Comparison of ENCODE assay signal across 8 cellular contexts in the genomic region with DNA sequence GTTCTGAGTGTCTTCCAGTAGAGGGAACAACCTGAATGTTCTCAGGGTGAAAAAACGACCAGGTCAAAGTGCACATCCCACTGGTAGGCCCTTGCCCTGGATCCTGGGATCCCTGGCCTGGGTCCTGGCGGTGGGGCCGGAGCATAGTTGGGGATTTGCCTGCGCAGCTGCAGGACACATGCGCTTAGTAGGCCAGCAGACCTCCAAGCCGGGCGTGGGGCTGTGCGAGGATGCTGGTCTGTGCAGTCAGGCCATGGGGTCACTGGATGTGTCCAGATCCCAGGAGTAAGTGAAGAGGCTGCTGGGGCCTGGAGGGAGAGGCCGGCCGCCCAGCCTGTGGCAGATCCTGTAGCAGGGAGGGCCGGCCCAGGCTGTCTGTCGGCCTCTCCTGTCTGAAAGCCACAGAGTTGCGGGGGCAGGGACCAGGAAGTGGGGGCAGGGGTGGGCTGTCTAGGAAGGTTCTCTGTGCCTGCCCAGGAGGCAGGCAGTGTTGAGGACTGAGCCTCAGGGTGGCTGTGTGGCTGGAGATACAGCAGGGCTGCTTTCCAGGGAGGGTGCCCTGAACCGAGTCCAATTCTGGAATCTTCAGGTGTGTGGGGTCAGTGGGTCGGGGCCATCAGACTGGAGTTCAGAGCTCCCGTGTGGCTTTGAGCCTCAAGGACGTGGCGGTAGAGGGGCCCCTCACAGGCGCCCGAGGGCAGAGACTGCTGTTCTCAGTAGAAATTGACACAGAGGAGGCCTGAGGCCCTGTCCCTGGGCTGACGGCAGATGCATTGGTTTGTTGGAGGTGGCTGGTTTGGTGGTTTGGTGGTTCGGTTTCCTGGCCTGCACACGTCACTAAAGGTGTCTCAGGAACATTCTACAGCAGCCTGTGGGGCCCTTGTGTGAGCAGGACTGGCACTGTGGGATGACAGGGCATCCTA. TPM values are rescaled to one million over a fixed set of nuclear protein-coding genes. Genes with fewer than 3 reads are reported as not detected.
A peak's percentile ranks its signal among the peaks of the same experiment; 100 is the strongest.
DNase-seq lines count a peak whose midpoint lies in the region; ATAC-seq and TF ChIP-seq lines count a peak whose summit lies in the region.

No MANE protein-coding gene starts in this region.

- ATAC-seq in left lobe of liver (peak; percentile 36), GM19035 (IDR thresholded peaks at IDR 0.05; ENCODE audit: unreplicated experiment) (no peak), HG02970 (IDR thresholded peaks at IDR 0.05; ENCODE audit: low FRiP score, unreplicated experiment) (no peak)
- peak; percentile 91 for ATAC-seq in stimulated activated effector memory CD8-positive, alpha-beta T cell treated with anti-CD3 and anti-CD28 coated beads, Interleukin-12 subunit alpha, Interleukin-12 subunit beta, amount 100 ng/mL, for 72 hours

- no peaks in the 10 kb centered on the region for H3K9me3 ChIP-seq in Peyer's patch

- H3K4me3 ChIP-seq in Peyer's patch = no peak overlapping the region

- H3K4me3 Mint-ChIP-seq in stimulated activated effector memory CD8-positive, alpha-beta T cell treated with anti-CD3 and anti-CD28 coated beads, Interleukin-12 subunit alpha, Interleukin-12 subunit beta, amount 100 ng/mL, for 72 hours = peak overlapping the region; percentile 76

- H3K27me3 ChIP-seq in Peyer's patch = no peaks in the 10 kb centered on the region

- peak overlapping the region; percentile 99 for H3K27ac Mint-ChIP-seq in stimulated activated effector memory CD8-positive, alpha-beta T cell treated with anti-CD3 and anti-CD28 coated beads, Interleukin-12 subunit alpha, Interleukin-12 subunit beta, amount 100 ng/mL, for 72 hours

- peaks cover 28% of the 10 kb centered on the region for H3K4me1 Mint-ChIP-seq in stimulated activated effector memory CD8-positive, alpha-beta T cell treated with anti-CD3 and anti-CD28 coated beads, Interleukin-12 subunit alpha, Interleukin-12 subunit beta, amount 100 ng/mL, for 72 hours

- no peaks in the 10 kb centered on the region for H3K9me3 Mint-ChIP-seq in stimulated activated effector memory CD8-positive, alpha-beta T cell treated with anti-CD3 and anti-CD28 coated beads, Interleukin-12 subunit alpha, Interleukin-12 subunit beta, amount 100 ng/mL, for 72 hours

- TF ChIP-seq CTCF in Peyer's patch (IDR thresholded peaks at IDR 0.05) = no peak

- peak overlapping the region; percentile 44 to 73 (median 66) for H3K27ac ChIP-seq in Peyer's patch

- peaks cover 6 to 29% (median 12%) of the 10 kb centered on the region in 4 donors for H3K4me1 ChIP-seq in Peyer's patch

- H3K36me3 ChIP-seq in Peyer's patch = peaks cover 0 to 38% (median 0%) of the 10 kb centered on the region in 3 donors

- TF ChIP-seq POLR2A in Peyer's patch (IDR thresholded peaks at IDR 0.05) = no peak

- H3K36me3 Mint-ChIP-seq in stimulated activated effector memory CD8-positive, alpha-beta T cell treated with anti-CD3 and anti-CD28 coated beads, Interleukin-12 subunit alpha, Interleukin-12 subunit beta, amount 100 ng/mL, for 72 hours = peaks cover 68% of the 10 kb centered on the region

- DNase-seq in Peyer's patch (peak in 2 of 3 donors; percentile 40 to 85), activated T-cell treated with anti-CD3 and anti-CD28 coated beads for 48 hours (ENCODE audit: low read depth) (peak; percentile 64), left lobe of liver (ENCODE audit: low spot score) (peak; percentile 82), DMS79 treated with DMSO at 0.1 percent for 48 hours (lab: John Stamatoyannopoulos, UW) (no peak), NCI-H1436 treated with DMSO at 0.1 percent for 48 hours (lab: John Stamatoyannopoulos, UW) (no peak)
- DNase-seq in stimulated activated effector memory CD8-positive, alpha-beta T cell treated with anti-CD3 and anti-CD28 coated beads, Interleukin-12 subunit alpha, Interleukin-12 subunit beta, amount 100 ng/mL, for 72 hours (ENCODE audit: low spot score in 2 of 2) = peak; percentile 47 to 83

RNA-seq across cellular contexts. Expression of a gene that starts 17.2 kb away (rescaled TPM):
- total RNA-seq in Peyer's patch (10 to 100 TPM; 19.0 to 53.6 (median 40.1) TPM), left lobe of liver (40.4 TPM)

RNA-seq across cellular contexts. Expression of a gene that starts 51.5 kb away (rescaled TPM):
- total RNA-seq in Peyer's patch (100 to 1,000 TPM in 2 of 4 donors, 10 to 100 TPM in 2; 74.1 to 147 (median 93.8) TPM), left lobe of liver (59.5 TPM)

RNA-seq across cellular contexts. Expression of a gene that starts 57.9 kb away (rescaled TPM):
- total RNA-seq in Peyer's patch = 10 to 100 TPM; 20.8 to 42.9 (median 36.6) TPM
- 10.6 TPM for total RNA-seq in left lobe of liver

RNA-seq across cellular contexts. Expression of a gene that starts 58.2 kb away (rescaled TPM):
- total RNA-seq in Peyer's patch (not detected), left lobe of liver (0.45 TPM)

Comparison
In these comparisons a context has a peak if more than half of its experiments do, and no peak if none do; other contexts are left out.
1. DNase-seq: peak in Peyer's patch (2 of 3), activated T-cell treated with anti-CD3 and anti-CD28 coated beads for 48 hours (single experiment), left lobe of liver (single experiment) and stimulated activated effector memory CD8-positive, alpha-beta T cell treated with anti-CD3 and anti-CD28 coated beads, Interleukin-12 subunit alpha, Interleukin-12 subunit beta, amount 100 ng/mL, for 72 hours (2 of 2); none in DMS79 treated with DMSO at 0.1 percent for 48 hours (single experiment) and NCI-H1436 treated with DMSO at 0.1 percent for 48 hours (single experiment).
2. ATAC-seq: peak in left lobe of liver (single experiment) and stimulated activated effector memory CD8-positive, alpha-beta T cell treated with anti-CD3 and anti-CD28 coated beads, Interleukin-12 subunit alpha, Interleukin-12 subunit beta, amount 100 ng/mL, for 72 hours (single experiment); none in GM19035 (single experiment) and HG02970 (single experiment).